In the genomic region with DNA sequence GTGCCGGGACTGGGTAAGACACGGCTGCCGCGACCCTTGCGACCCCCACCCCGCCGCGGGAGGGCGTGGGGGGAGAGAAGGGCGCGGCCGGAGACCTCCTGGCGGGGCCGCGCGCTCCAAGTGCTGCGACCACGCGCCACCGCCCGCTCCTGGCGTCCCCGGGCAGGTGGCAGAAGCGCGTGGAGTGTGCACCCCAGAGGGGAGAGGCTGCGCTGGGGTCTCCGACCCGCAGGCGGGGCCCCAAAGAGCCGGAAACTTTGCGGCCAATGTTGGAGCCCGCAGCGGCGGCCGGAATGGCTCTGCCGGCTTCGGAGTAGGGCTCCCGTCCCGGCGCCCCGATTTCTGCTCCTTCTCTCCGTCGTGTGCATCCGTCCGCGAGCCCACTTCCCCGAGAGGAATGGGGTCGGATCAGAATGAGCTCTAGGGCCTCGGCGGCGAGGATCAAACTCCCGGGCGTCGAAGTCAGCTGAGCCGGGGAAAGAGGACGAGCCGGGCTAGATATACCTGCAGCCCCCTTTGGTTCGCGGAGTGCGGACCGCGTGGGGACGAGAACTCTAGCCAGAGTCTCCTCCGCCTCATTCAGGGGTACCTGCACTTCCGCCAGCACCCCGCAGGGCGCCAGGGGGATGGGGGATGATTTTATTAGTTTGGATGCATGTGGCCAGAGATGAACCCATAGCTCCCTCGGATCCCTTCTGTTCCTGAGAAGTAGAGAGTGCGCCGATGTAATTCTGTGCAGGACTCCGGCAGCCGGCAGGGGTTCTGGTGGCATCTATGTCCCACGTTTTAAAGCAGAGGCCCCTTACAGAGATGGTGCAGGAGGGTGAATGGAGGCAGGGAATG, we compare ENCODE assay signal across 8 cellular contexts. TPM values are rescaled to one million over a fixed set of nuclear protein-coding genes. Genes with fewer than 3 reads are reported as not detected.
DNase-seq lines count a peak whose midpoint lies in the region; ATAC-seq and TF ChIP-seq lines count a peak whose summit lies in the region.

No MANE protein-coding gene starts in this region.

- H3K4me1 ChIP-seq in heart left ventricle (peaks cover 0 to 71% (median 25%) of the 10 kb centered on the region in 12 donors), stomach (peaks cover 20 to 41% (median 34%) of the 10 kb centered on the region in 4 donors)

- TF ChIP-seq CTCF in heart left ventricle (IDR thresholded peaks at IDR 0.05) (no peak), stomach (IDR thresholded peaks at IDR 0.05) (no peak)

- H3K27me3 ChIP-seq in heart left ventricle = peaks cover 0 to 27% (median 7%) of the 10 kb centered on the region in 9 donors
- peaks cover 0 to 37% (median 22%) of the 10 kb centered on the region in 3 donors for H3K27me3 ChIP-seq in stomach

- H3K9me3 Mint-ChIP-seq in immature natural killer cell = peaks cover 0 to 4% (median 0%) of the 10 kb centered on the region in 6 donors
- no peaks in the 10 kb centered on the region for H3K9me3 Mint-ChIP-seq in activated T-helper 1 cell treated with anti-CD3 and anti-CD28 coated beads, Interleukin-12 subunit alpha, Interleukin-12 subunit beta, Interleukin-2, Interleukin-4 antibody, amounts not matched to agents 30 ng/mL and 10 ng/mL and 1 ng/mL, durations not matched to agents 14 hours and 24 hours and 36 hours

- H3K27ac Mint-ChIP-seq in immature natural killer cell = no peak overlapping the region
- H3K27ac Mint-ChIP-seq in activated T-helper 1 cell treated with anti-CD3 and anti-CD28 coated beads, Interleukin-12 subunit alpha, Interleukin-12 subunit beta, Interleukin-2, Interleukin-4 antibody, amounts not matched to agents 30 ng/mL and 10 ng/mL and 1 ng/mL, durations not matched to agents 14 hours and 24 hours and 36 hours = no peak overlapping the region

- WGBS in heart left ventricle, 4 donors = 1% methylated on average over 29 to 73 of the region's 73 CpGs
- WGBS in stomach, 5 donors = 0 to 1% (median 1%) methylated on average over 2 to 72 of the region's 73 CpGs

- ATAC-seq in heart left ventricle (no peak), Right ventricle myocardium superior (ENCODE audit: poor library complexity) (no peak), left lobe of liver (no peak)

- intact Hi-C loops in heart left ventricle (cut with DNase I) (loop anchor here (2.0 to 10.0 kb wide), 7 partner anchors 53 to 895 kb away; no protein-coding TSS in a partner anchor), Right ventricle myocardium superior (cut with DNase I) (loop anchor here (5.0 kb wide), 1 partner anchor 127 kb away; no protein-coding TSS in a partner anchor), stomach (cut with DNase I; ENCODE audit: low total_unique reads) (no loop called here)
- intact Hi-C loops in activated T-helper 1 cell treated with anti-CD3 and anti-CD28 coated beads, Interleukin-12 subunit alpha, Interleukin-12 subunit beta, Interleukin-2, Interleukin-4 antibody, amounts not matched to agents 30 ng/mL and 10 ng/mL and 1 ng/mL, durations not matched to agents 14 hours and 24 hours and 36 hours (cut with micrococcal nuclease) = loop anchor here (5.0 kb wide), 2 partner anchors 58 to 188 kb away; a partner anchor contains a TSS

- H3K4me3 ChIP-seq in heart left ventricle (peak overlapping the region; percentile 34 to 66 (median 57)), stomach (peak overlapping the region; percentile 54 to 73 (median 60))

- H3K4me3 Mint-ChIP-seq in immature natural killer cell = peak overlapping the region; percentile 50 to 72 (median 64)
- H3K4me3 Mint-ChIP-seq in activated T-helper 1 cell treated with anti-CD3 and anti-CD28 coated beads, Interleukin-12 subunit alpha, Interleukin-12 subunit beta, Interleukin-2, Interleukin-4 antibody, amounts not matched to agents 30 ng/mL and 10 ng/mL and 1 ng/mL, durations not matched to agents 14 hours and 24 hours and 36 hours = no peak overlapping the region

- no peak for TF ChIP-seq EP300 in stomach (IDR thresholded peaks at IDR 0.05)

- no peaks in the 10 kb centered on the region for H3K9me3 ChIP-seq in heart left ventricle
- no peaks in the 10 kb centered on the region for H3K9me3 ChIP-seq in stomach

- DNase-seq in heart left ventricle (no peak), Right ventricle myocardium superior (no peak), immature natural killer cell (peak in 1 of 3 donors; percentile 8), stomach (no peak), H4 (ENCODE audit: low spot score) (no peak), left lobe of liver (ENCODE audit: low spot score) (no peak)
- DNase-seq in activated T-cell treated with anti-CD3 and anti-CD28 coated beads, Interleukin-2, amount 50 U/mL, for 48 hours = peak; percentile 30 to 42
- DNase-seq in activated T-helper 1 cell treated with anti-CD3 and anti-CD28 coated beads, Interleukin-12 subunit alpha, Interleukin-12 subunit beta, Interleukin-2, Interleukin-4 antibody, amounts not matched to agents 30 ng/mL and 10 ng/mL and 1 ng/mL, durations not matched to agents 14 hours and 24 hours and 36 hours (ENCODE audit: low spot score) = no peak

- H3K36me3 ChIP-seq in heart left ventricle (no peaks in the 10 kb centered on the region), stomach (no peaks in the 10 kb centered on the region)

- H3K27me3 Mint-ChIP-seq in immature natural killer cell (ENCODE audit: low read depth in 3 of 3) = peaks cover 17 to 28% (median 27%) of the 10 kb centered on the region in 3 donors
- H3K27me3 Mint-ChIP-seq in activated T-helper 1 cell treated with anti-CD3 and anti-CD28 coated beads, Interleukin-12 subunit alpha, Interleukin-12 subunit beta, Interleukin-2, Interleukin-4 antibody, amounts not matched to agents 30 ng/mL and 10 ng/mL and 1 ng/mL, durations not matched to agents 14 hours and 24 hours and 36 hours (ENCODE audit: insufficient read depth) = peaks cover 80% of the 10 kb centered on the region

- peaks cover 0 to 4% (median 0%) of the 10 kb centered on the region in 3 donors for H3K36me3 Mint-ChIP-seq in immature natural killer cell
- H3K36me3 Mint-ChIP-seq in activated T-helper 1 cell treated with anti-CD3 and anti-CD28 coated beads, Interleukin-12 subunit alpha, Interleukin-12 subunit beta, Interleukin-2, Interleukin-4 antibody, amounts not matched to agents 30 ng/mL and 10 ng/mL and 1 ng/mL, durations not matched to agents 14 hours and 24 hours and 36 hours (ENCODE audit: low read depth) = no peaks in the 10 kb centered on the region

- H3K27ac ChIP-seq in heart left ventricle (peak overlapping the region in 8 of 12 donors; percentile 4 to 87 (median 34)), stomach (peak overlapping the region; percentile 30 to 77 (median 58))

- no peak for TF ChIP-seq POLR2A in heart left ventricle (IDR thresholded peaks at IDR 0.05)
- no peak for TF ChIP-seq POLR2A in stomach (IDR thresholded peaks at IDR 0.05)

- peaks cover 13 to 15% of the 10 kb centered on the region in 2 donors for H3K4me1 Mint-ChIP-seq in immature natural killer cell
- peaks cover 5% of the 10 kb centered on the region for H3K4me1 Mint-ChIP-seq in activated T-helper 1 cell treated with anti-CD3 and anti-CD28 coated beads, Interleukin-12 subunit alpha, Interleukin-12 subunit beta, Interleukin-2, Interleukin-4 antibody, amounts not matched to agents 30 ng/mL and 10 ng/mL and 1 ng/mL, durations not matched to agents 14 hours and 24 hours and 36 hours (ENCODE audit: low read depth)

RNA-seq across cellular contexts. Expression of a gene that starts 0.8 kb away (rescaled TPM):
- 1 to 10 TPM in 4 of 9 donors, under 1 TPM in 5; 0.39 to 1.7 (median 0.97) TPM for total RNA-seq in heart left ventricle
- polyA plus RNA-seq in heart left ventricle = 1 to 10 TPM in 1 of 2 donors, under 1 TPM in 1; 0.53 to 1.1 TPM
- 1.2 TPM for total RNA-seq in Right ventricle myocardium superior
- not detected for polyA plus RNA-seq in immature natural killer cell
- total RNA-seq in stomach = 1 to 10 TPM in 3 of 5 donors, under 1 TPM in 2; under 0.01 to 2.8 (median 1.8) TPM
- 1 to 10 TPM in 2 of 3 donors, under 1 TPM in 1; 0.56 to 2.0 (median 1.2) TPM for polyA plus RNA-seq in stomach
- total RNA-seq in H4 (2014; rRNA removed; shearing (Covaris generic)) = not detected in 2 replicates
- total RNA-seq in activated T-helper 1 cell treated with anti-CD3 and anti-CD28 coated beads, Interleukin-12 subunit alpha, Interleukin-12 subunit beta, Interleukin-2, Interleukin-4 antibody, amounts not matched to agents 30 ng/mL and 10 ng/mL and 1 ng/mL, durations not matched to agents 14 hours and 24 hours and 36 hours = not detected in 2 replicates
- total RNA-seq in left lobe of liver = 0.03 TPM

Comparison
In these comparisons a context has a peak if more than half of its experiments do, and no peak if none do; other contexts are left out.
1. DNase-seq: peak in activated T-cell treated with anti-CD3 and anti-CD28 coated beads, Interleukin-2, amount 50 U/mL, for 48 hours (2 of 2); none in heart left ventricle (0 of 5), Right ventricle myocardium superior (single experiment), stomach (single experiment), H4 (single experiment), activated T-helper 1 cell treated with anti-CD3 and anti-CD28 coated beads, Interleukin-12 subunit alpha, Interleukin-12 subunit beta, Interleukin-2, Interleukin-4 antibody, amounts not matched to agents 30 ng/mL and 10 ng/mL and 1 ng/mL, durations not matched to agents 14 hours and 24 hours and 36 hours (single experiment) and left lobe of liver (single experiment).